In genomic region chr5:76811214-76811613, GRCh38 we compare ENCODE assay signal across 20 cellular contexts. TPM values are rescaled to one million over a fixed set of nuclear protein-coding genes. Genes with fewer than 3 reads are reported as not detected.
A peak's percentile ranks its signal among the peaks of the same experiment; 100 is the strongest.
DNase-seq lines count a peak whose midpoint lies in the region; ATAC-seq, FAIRE-seq and TF ChIP-seq lines count a peak whose summit lies in the region.
"Had no signal": no experiment of that assay in that cellular context is flagged by ENCODE, and none has a peak within 500 bp of the region (broad histone marks: within the 10 kb centered on the region; RNA-seq: fewer than 3 reads in every experiment).

No MANE protein-coding gene starts in this region.

- TF ChIP-seq CTCF in astrocyte (IDR thresholded peaks at IDR 0.05; ENCODE audit: insufficient read depth, low read depth, low read length) (no peak), keratinocyte (optimal IDR thresholded peaks at IDR 0.05 in 1 of 3, IDR thresholded peaks at IDR 0.05 in 1 of 3, conservative IDR thresholded peaks at IDR 0.05 in 1 of 3; ENCODE audit: extremely low read depth in 1 of 3, insufficient read depth in 2 of 3, low read length in 3 of 3) (no peak)

- no peaks in the 10 kb centered on the region for H3K27me3 Mint-ChIP-seq in astrocyte (ENCODE audit: low read depth, unreplicated experiment)

- no peak overlapping the region for H3K4me2 ChIP-seq in astrocyte (ENCODE audit: low read length)
- H3K4me2 ChIP-seq in keratinocyte (ENCODE audit: control insufficient read depth, extremely low read depth, insufficient read depth, low read depth, low read length) = peak overlapping the region; percentile 37

- peaks cover 2% of the 10 kb centered on the region for H3K9me3 Mint-ChIP-seq in astrocyte (ENCODE audit: unreplicated experiment)
- H3K9me3 Mint-ChIP-seq: activated CD8-positive, alpha-beta T cell treated with anti-CD3 and anti-CD28 coated beads for 36 hours; central memory CD8-positive, alpha-beta T cell; stimulated activated naive B cell treated with anti-CD40 and anti-IgM and Interleukin-4, amounts not matched to agents 10 μg/mL and 1 μg/mL and 100 μg/mL, for 72 hours had no signal

- H3K27me3 ChIP-seq in astrocyte (ENCODE audit: insufficient read depth, low read length) (no peaks in the 10 kb centered on the region), keratinocyte (ENCODE audit: control insufficient read depth, extremely low read depth, insufficient read depth, low read length) (no peaks in the 10 kb centered on the region)
- H3K27me3 ChIP-seq: upper lobe of left lung had no signal

- H2AFZ ChIP-seq in astrocyte (ENCODE audit: low read depth, low read length) = no peak overlapping the region
- no peak overlapping the region for H2AFZ ChIP-seq in keratinocyte (ENCODE audit: control insufficient read depth, low read length)
- H2AFZ ChIP-seq: parathyroid adenoma had no signal

- H3K9me3 ChIP-seq in astrocyte (ENCODE audit: insufficient read depth, low read depth, low read length) (no peaks in the 10 kb centered on the region), keratinocyte (ENCODE audit: control insufficient read depth, low read depth, low read length) (no peaks in the 10 kb centered on the region)
- H3K9me3 ChIP-seq: upper lobe of left lung had no signal

- H3K4me1 Mint-ChIP-seq in astrocyte (ENCODE audit: low read depth, unreplicated experiment) = peaks cover 35% of the 10 kb centered on the region
- H3K4me1 Mint-ChIP-seq: central memory CD8-positive, alpha-beta T cell; stimulated activated naive B cell treated with anti-CD40 and anti-IgM and Interleukin-4, amounts not matched to agents 10 μg/mL and 1 μg/mL and 100 μg/mL, for 72 hours had no signal

- no peak overlapping the region for H3K27ac ChIP-seq in astrocyte (ENCODE audit: low read depth, low read length)
- peak overlapping the region; percentile 81 for H3K27ac ChIP-seq in keratinocyte (ENCODE audit: control insufficient read depth, insufficient read depth, low read length)
- H3K27ac ChIP-seq: 22Rv1, parathyroid adenoma, upper lobe of left lung had no signal

- peak overlapping the region; percentile 64 for H3K27ac Mint-ChIP-seq in astrocyte (ENCODE audit: unreplicated experiment)
- H3K27ac Mint-ChIP-seq: activated CD8-positive, alpha-beta T cell treated with anti-CD3 and anti-CD28 coated beads for 36 hours; stimulated activated naive B cell treated with anti-CD40 and anti-IgM and Interleukin-4, amounts not matched to agents 10 μg/mL and 1 μg/mL and 100 μg/mL, for 72 hours had no signal

- intact Hi-C loops in Right ventricle myocardium inferior (cut with DNase I) (no loop called here), posterior vena cava (cut with DNase I) (no loop called here)

- H3K9me1 ChIP-seq in keratinocyte (ENCODE audit: control insufficient read depth, extremely low read depth, insufficient read depth, low read length) = no peaks in the 10 kb centered on the region

- H3K4me3 ChIP-seq in astrocyte (ENCODE audit: insufficient read depth, low read depth, low read length) = no peak overlapping the region
- H3K4me3 ChIP-seq in keratinocyte (ENCODE audit: control insufficient read depth in 2 of 3, extremely low read depth in 1 of 3, insufficient read depth in 2 of 3, low read depth in 1 of 3, low read length in 3 of 3) = peak overlapping the region in 2 of 3 experiments; percentile 23 to 26
- H3K4me3 ChIP-seq: upper lobe of left lung had no signal

- H3K79me2 ChIP-seq in astrocyte (ENCODE audit: insufficient read depth, low read length) (no peaks in the 10 kb centered on the region), keratinocyte (ENCODE audit: control insufficient read depth, insufficient read depth, low read length) (no peaks in the 10 kb centered on the region)
- H3K79me2 ChIP-seq: parathyroid adenoma had no signal

- H3K9ac ChIP-seq in astrocyte (ENCODE audit: low read length) (no peak overlapping the region), keratinocyte (ENCODE audit: control insufficient read depth, extremely low read depth, insufficient read depth, low read length) (peak overlapping the region; percentile 42)
- H3K9ac ChIP-seq: parathyroid adenoma had no signal

- H3K36me3 ChIP-seq in astrocyte (ENCODE audit: insufficient read depth, low read length) = no peaks in the 10 kb centered on the region
- H3K36me3 ChIP-seq in keratinocyte (ENCODE audit: control insufficient read depth in 2 of 2, extremely low read depth in 1 of 2, insufficient read depth in 2 of 2, low read length in 2 of 2) = no peaks in the 10 kb centered on the region
- H3K36me3 ChIP-seq: upper lobe of left lung had no signal

- peaks cover 30% of the 10 kb centered on the region for H3K4me1 ChIP-seq in astrocyte (ENCODE audit: insufficient read depth, low read length)
- peaks cover 62% of the 10 kb centered on the region for H3K4me1 ChIP-seq in keratinocyte (ENCODE audit: control insufficient read depth, extremely low read depth, insufficient read depth, low read length)
- H3K4me1 ChIP-seq: parathyroid adenoma, upper lobe of left lung had no signal

- H3K36me3 Mint-ChIP-seq in astrocyte (ENCODE audit: low read depth, unreplicated experiment) = no peaks in the 10 kb centered on the region

- no peaks in the 10 kb centered on the region for H4K20me1 ChIP-seq in astrocyte (ENCODE audit: insufficient read depth, low read length)
- H4K20me1 ChIP-seq in keratinocyte (ENCODE audit: control insufficient read depth, extremely low read depth, insufficient read depth, low read length) = no peaks in the 10 kb centered on the region

- DNase-seq in DMS 273 (lab: John Stamatoyannopoulos, UW; ENCODE audit: unreplicated experiment) (peak; percentile 15), DMS 273 treated with DMSO at 0.1 percent for 48 hours (lab: John Stamatoyannopoulos, UW) (no peak), HPDE6-E6E7 (ENCODE audit: extremely low spot score) (peak; percentile 84), astrocyte (ENCODE audit: low read depth) (peak; percentile 77), keratinocyte (ENCODE audit: low read depth, low spot score) (peak; percentile 97), nucleus accumbens (lab: John Stamatoyannopoulos, UW) (no peak), Right ventricle myocardium inferior (ENCODE audit: missing footprints) (no peak), posterior vena cava (ENCODE audit: low spot score) (no peak)
- DNase-seq: activated CD8-positive, alpha-beta T cell treated with anti-CD3 and anti-CD28 coated beads for 36 hours; activated T-cell treated with anti-CD3 and anti-CD28 coated beads, Interleukin-2, amount 50 U/mL, for 48 hours; effector memory CD4-positive, alpha-beta T cell; left ventricle myocardium superior; NCI-H1694 treated with DMSO at 0.1 percent for 48 hours; OCI-M1; stimulated activated naive B cell treated with anti-CD40 and anti-IgM and Interleukin-4, amounts not matched to agents 10 μg/mL and 1 μg/mL and 100 μg/mL, for 72 hours had no signal

- dilution Hi-C loops in keratinocyte (cut with MboI; ENCODE audit: extremely low pct_ligation_motif_present, low sequenced_read_pairs) = no loop called here

- no peak for ATAC-seq in Right ventricle myocardium inferior
- ATAC-seq: activated CD8-positive, alpha-beta T cell treated with anti-CD3 and anti-CD28 coated beads for 36 hours; left ventricle myocardium superior; stimulated activated naive B cell treated with anti-CD40 and anti-IgM and Interleukin-4, amounts not matched to agents 10 μg/mL and 1 μg/mL and 100 μg/mL, for 72 hours had no signal

- no peak overlapping the region for H3K4me3 Mint-ChIP-seq in astrocyte (ENCODE audit: unreplicated experiment)
- H3K4me3 Mint-ChIP-seq: activated CD8-positive, alpha-beta T cell treated with anti-CD3 and anti-CD28 coated beads for 36 hours; central memory CD8-positive, alpha-beta T cell; stimulated activated naive B cell treated with anti-CD40 and anti-IgM and Interleukin-4, amounts not matched to agents 10 μg/mL and 1 μg/mL and 100 μg/mL, for 72 hours had no signal

- FAIRE-seq in astrocyte (lab: Jason Lieb, UNC) (no peak), keratinocyte (lab: Jason Lieb, UNC) (peak; percentile 95)

RNA-seq across cellular contexts. Expression of gene F2RL1, which starts 7.6 kb away (rescaled TPM):
- total RNA-seq in astrocyte (140 and 164 TPM in 2 replicates), Right ventricle myocardium inferior (0.73 TPM), posterior vena cava (1 to 10 TPM; 1.1 to 1.4 TPM)
- polyA plus RNA-seq in keratinocyte = 131 to 197 TPM (median 182 TPM) in 3 replicates
- 54.0 TPM for polyA plus RNA-seq in keratinocyte (2011; ENCODE audit: low read depth)
- 32.6 and 69.3 TPM in 2 replicates for polyA plus RNA-seq in keratinocyte (2011; cell fraction: cytosol; rRNA removed)
- polyA plus RNA-seq in keratinocyte (2011; cell fraction: nucleus; rRNA removed) = 196 and 224 TPM in 2 replicates
- 66.0 and 89.2 TPM in 2 replicates for polyA plus RNA-seq in keratinocyte (2012; ENCODE audit: low replicate concordance)
- 109 to 247 TPM (median 242 TPM) in 3 replicates for polyA minus RNA-seq in keratinocyte
- polyA minus RNA-seq in keratinocyte (2011; cell fraction: cytosol; rRNA and poly(A)+ RNA removed) = 53.7 TPM
- polyA minus RNA-seq in keratinocyte (2011; cell fraction: nucleus; rRNA and poly(A)+ RNA removed) = 156 and 362 TPM in 2 replicates

RNA-seq across cellular contexts. Expression of gene S100Z, which starts 38.6 kb away (rescaled TPM):
- total RNA-seq in astrocyte = not detected in 2 replicates
- not detected in 3 replicates for polyA plus RNA-seq in keratinocyte
- not detected for polyA plus RNA-seq in keratinocyte (2011; ENCODE audit: low read depth)
- polyA plus RNA-seq in keratinocyte (2011; cell fraction: cytosol; rRNA removed) = not detected in 2 replicates
- polyA plus RNA-seq in keratinocyte (2011; cell fraction: nucleus; rRNA removed) = not detected in 2 replicates
- not detected in 2 replicates for polyA plus RNA-seq in keratinocyte (2012; ENCODE audit: low replicate concordance)
- not detected in 3 replicates for polyA minus RNA-seq in keratinocyte
- polyA minus RNA-seq in keratinocyte (2011; cell fraction: cytosol; rRNA and poly(A)+ RNA removed) = not detected
- polyA minus RNA-seq in keratinocyte (2011; cell fraction: nucleus; rRNA and poly(A)+ RNA removed) = not detected in 2 replicates
- total RNA-seq in Right ventricle myocardium inferior = not detected
- total RNA-seq in posterior vena cava = under 1 TPM; 0.79 to 0.81 TPM
- total RNA-seq: NCI-H460 had no signal

Comparison
In these comparisons a context has a peak if more than half of its experiments do, and no peak if none do; other contexts are left out.
1. DNase-seq: peak in DMS 273 (single experiment), HPDE6-E6E7 (single experiment), astrocyte (single experiment) and keratinocyte (single experiment); none in DMS 273 treated with DMSO at 0.1 percent for 48 hours (single experiment), nucleus accumbens (0 of 56), Right ventricle myocardium inferior (single experiment) and posterior vena cava (single experiment).
2. RNA of gene F2RL1, which starts 7.6 kb away (total RNA-seq): 140 to 164 TPM in astrocyte; 1.1 to 1.4 TPM in posterior vena cava and 0.73 TPM in Right ventricle myocardium inferior (single experiment); every median in the first group is over 10 times any median in the second.